Comparison of ENCODE assay signal across 24 cellular contexts in genomic region chr2:26384183-26384582, GRCh38.
DNase-seq lines count a peak whose midpoint lies in the region; ATAC-seq lines count a peak whose summit lies in the region.
"Had no signal": no experiment of that assay in that cellular context is flagged by ENCODE, and none has a peak within 500 bp of the region (broad histone marks: within the 10 kb centered on the region; RNA-seq: fewer than 3 reads in every experiment).

No MANE protein-coding gene starts in this region.

- H3K27ac Mint-ChIP-seq in stimulated activated naive CD8-positive, alpha-beta T cell treated with anti-CD3 and anti-CD28 coated beads, Interleukin-15, Interleukin-2, amounts not matched to agents 100 ng/mL and 50 ng/mL, for 24 hours, result peak overlapping the region; percentile 71
- no peak overlapping the region for H3K27ac Mint-ChIP-seq in stimulated activated naive CD8-positive, alpha-beta T cell treated with anti-CD3 and anti-CD28 coated beads, Interleukin-15, amount 100 ng/mL, for 72 hours
- H3K27ac Mint-ChIP-seq: activated CD8-positive, alpha-beta T cell treated with anti-CD3 and anti-CD28 coated beads for 36 hours; activated naive CD8-positive, alpha-beta T cell; CD8-positive, alpha-beta T cell; memory B cell; nephron; stimulated activated memory B cell treated with anti-CD40 and anti-IgM and Interleukin-4, amounts not matched to agents 10 μg/mL and 1 μg/mL and 100 μg/mL, for 72 hours; T-helper 17 cell had no signal

- H3K4me3 Mint-ChIP-seq in stimulated activated naive CD8-positive, alpha-beta T cell treated with anti-CD3 and anti-CD28 coated beads, Interleukin-15, Interleukin-2, amounts not matched to agents 100 ng/mL and 50 ng/mL, for 24 hours, result no peak overlapping the region
- H3K4me3 Mint-ChIP-seq in stimulated activated naive CD8-positive, alpha-beta T cell treated with anti-CD3 and anti-CD28 coated beads, Interleukin-15, amount 100 ng/mL, for 72 hours, result no peak overlapping the region
- H3K4me3 Mint-ChIP-seq: activated CD8-positive, alpha-beta T cell treated with anti-CD3 and anti-CD28 coated beads for 36 hours; activated naive CD8-positive, alpha-beta T cell; CD8-positive, alpha-beta T cell; memory B cell; nephron; stimulated activated memory B cell treated with anti-CD40 and anti-IgM and Interleukin-4, amounts not matched to agents 10 μg/mL and 1 μg/mL and 100 μg/mL, for 72 hours; T-helper 17 cell had no signal

- intact Hi-C loops in head of caudate nucleus (cut with DNase I), result no loop called here

- no peaks in the 10 kb centered on the region for H3K9me3 Mint-ChIP-seq in stimulated activated naive CD8-positive, alpha-beta T cell treated with anti-CD3 and anti-CD28 coated beads, Interleukin-15, Interleukin-2, amounts not matched to agents 100 ng/mL and 50 ng/mL, for 24 hours
- H3K9me3 Mint-ChIP-seq in stimulated activated naive CD8-positive, alpha-beta T cell treated with anti-CD3 and anti-CD28 coated beads, Interleukin-15, amount 100 ng/mL, for 72 hours, result no peaks in the 10 kb centered on the region
- H3K9me3 Mint-ChIP-seq: activated CD8-positive, alpha-beta T cell treated with anti-CD3 and anti-CD28 coated beads for 36 hours; CD8-positive, alpha-beta T cell; memory B cell; nephron; stimulated activated memory B cell treated with anti-CD40 and anti-IgM and Interleukin-4, amounts not matched to agents 10 μg/mL and 1 μg/mL and 100 μg/mL, for 72 hours had no signal

- peaks cover 45% of the 10 kb centered on the region for H3K36me3 ChIP-seq in SK-N-MC (ENCODE audit: insufficient read depth, low read length)
- H3K36me3 ChIP-seq: breast epithelium had no signal

- no peak overlapping the region for H3K9ac ChIP-seq in SK-N-MC (ENCODE audit: insufficient read length)

- H3K9me3 ChIP-seq in SK-N-MC (ENCODE audit: low read depth, low read length), result no peaks in the 10 kb centered on the region
- H3K9me3 ChIP-seq: breast epithelium, suprapubic skin had no signal

- no peaks in the 10 kb centered on the region for H3K27me3 Mint-ChIP-seq in stimulated activated naive CD8-positive, alpha-beta T cell treated with anti-CD3 and anti-CD28 coated beads, Interleukin-15, Interleukin-2, amounts not matched to agents 100 ng/mL and 50 ng/mL, for 24 hours
- no peaks in the 10 kb centered on the region for H3K27me3 Mint-ChIP-seq in stimulated activated naive CD8-positive, alpha-beta T cell treated with anti-CD3 and anti-CD28 coated beads, Interleukin-15, amount 100 ng/mL, for 72 hours
- H3K27me3 Mint-ChIP-seq: activated CD8-positive, alpha-beta T cell treated with anti-CD3 and anti-CD28 coated beads for 36 hours; activated naive CD8-positive, alpha-beta T cell; memory B cell; stimulated activated memory B cell treated with anti-CD40 and anti-IgM and Interleukin-4, amounts not matched to agents 10 μg/mL and 1 μg/mL and 100 μg/mL, for 72 hours; T-helper 17 cell had no signal

- H3K4me1 Mint-ChIP-seq in stimulated activated naive CD8-positive, alpha-beta T cell treated with anti-CD3 and anti-CD28 coated beads, Interleukin-15, Interleukin-2, amounts not matched to agents 100 ng/mL and 50 ng/mL, for 24 hours (ENCODE audit: low read depth), result no peaks in the 10 kb centered on the region
- H3K4me1 Mint-ChIP-seq in stimulated activated naive CD8-positive, alpha-beta T cell treated with anti-CD3 and anti-CD28 coated beads, Interleukin-15, amount 100 ng/mL, for 72 hours, result no peaks in the 10 kb centered on the region
- H3K4me1 Mint-ChIP-seq: memory B cell, nephron had no signal

- H3K36me3 Mint-ChIP-seq in stimulated activated naive CD8-positive, alpha-beta T cell treated with anti-CD3 and anti-CD28 coated beads, Interleukin-15, Interleukin-2, amounts not matched to agents 100 ng/mL and 50 ng/mL, for 24 hours (ENCODE audit: low read depth), result peaks cover 65% of the 10 kb centered on the region

- no peak for DNase-seq in stimulated activated naive CD8-positive, alpha-beta T cell treated with anti-CD3 and anti-CD28 coated beads, Interleukin-15, amount 100 ng/mL, for 72 hours
- no peak for DNase-seq in SK-N-MC (ENCODE audit: low read depth, low spot score)
- DNase-seq in head of caudate nucleus, result peak in 22 of 42 donors; percentile 6 to 66 (median 27)
- no peak for DNase-seq in retina
- DNase-seq in NCI-H1930 (lab: John Stamatoyannopoulos, UW), result no peak
- DNase-seq: activated CD8-positive, alpha-beta memory T cell treated with anti-CD3 and anti-CD28 coated beads, Interleukin-2, amount 50 U/mL, for 48 hours; activated CD8-positive, alpha-beta T cell treated with anti-CD3 and anti-CD28 coated beads for 36 hours; activated effector memory CD4-positive, alpha-beta T cell treated with Interleukin-2 at 50 U/mL for 16 hours; anterior cingulate cortex; CD8-positive, alpha-beta T cell; DMS 273 treated with DMSO at 0.1 percent for 48 hours; effector CD4-positive, alpha-beta T cell; HCEC 1CT; NCI-H1092; NCI-H1694; T-helper 17 cell had no signal

- no peak overlapping the region for H3K4me3 ChIP-seq in SK-N-MC
- H3K4me3 ChIP-seq: breast epithelium, suprapubic skin had no signal

- ATAC-seq in stimulated activated naive CD8-positive, alpha-beta T cell treated with anti-CD3 and anti-CD28 coated beads, Interleukin-15, amount 100 ng/mL, for 72 hours, result no peak
- ATAC-seq in HG03442 (IDR thresholded peaks at IDR 0.05; ENCODE audit: unreplicated experiment), result no peak
- ATAC-seq: activated CD8-positive, alpha-beta T cell treated with anti-CD3 and anti-CD28 coated beads for 36 hours; CD8-positive, alpha-beta T cell; stimulated activated memory B cell treated with anti-CD40 and anti-IgM and Interleukin-4, amounts not matched to agents 10 μg/mL and 1 μg/mL and 100 μg/mL, for 72 hours; T-helper 17 cell had no signal

- peak overlapping the region; percentile 72 for H3K27ac ChIP-seq in SK-N-MC
- H3K27ac ChIP-seq: breast epithelium, suprapubic skin had no signal

Comparison
In these comparisons a context has a peak if more than half of its experiments do, and no peak if none do; other contexts are left out.
1. DNase-seq: peak in head of caudate nucleus (22 of 42); none in stimulated activated naive CD8-positive, alpha-beta T cell treated with anti-CD3 and anti-CD28 coated beads, Interleukin-15, amount 100 ng/mL, for 72 hours (0 of 2), SK-N-MC (single experiment), retina (single experiment) and NCI-H1930 (0 of 2).